ENCODE assay signal across 1 cellular context in the genomic region with DNA sequence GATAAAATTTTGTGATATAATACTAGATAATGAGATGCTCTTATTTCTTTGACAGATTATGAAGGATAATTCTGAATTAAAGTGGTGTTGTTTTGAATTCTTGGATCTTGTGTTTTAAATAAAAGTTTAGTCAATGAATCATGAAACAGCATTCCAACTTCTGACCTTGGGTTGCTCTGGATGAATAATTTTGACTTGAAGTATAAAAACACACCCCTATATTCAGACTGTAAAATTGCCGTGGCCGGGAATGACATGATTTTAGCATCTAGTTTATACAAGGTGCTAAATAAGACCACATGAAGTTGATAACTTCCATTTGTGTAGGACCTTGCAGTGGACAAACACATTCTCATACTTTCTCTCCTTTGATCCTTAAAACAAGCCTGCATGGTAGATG.
TF ChIP-seq lines count a peak whose summit lies in the region.

No MANE protein-coding gene starts in this region.

TF ChIP-seq in IMR-90, 13 proteins besides CTCF, POLR2A, EP300 and RAD21 (continued from another document):
- TF ChIP-seq CHD1 (IDR thresholded peaks at IDR 0.05; ENCODE audit: low read depth, low read length) (no peak), RFX5 (IDR thresholded peaks at IDR 0.05; ENCODE audit: low read depth, low read length) (no peak), SMC3 (IDR thresholded peaks at IDR 0.05; ENCODE audit: low read depth, low read length) (no peak), NFE2L2 (IDR thresholded peaks at IDR 0.05; ENCODE audit: low read depth, low read length) (no peak), MXI1 (IDR thresholded peaks at IDR 0.05; ENCODE audit: borderline replicate concordance, low read depth, low read length) (no peak), RCOR1 (IDR thresholded peaks at IDR 0.05; ENCODE audit: insufficient replicate concordance, low read length) (no peak)
